ENCODE assay signal across 8 cellular contexts in the genomic region with DNA sequence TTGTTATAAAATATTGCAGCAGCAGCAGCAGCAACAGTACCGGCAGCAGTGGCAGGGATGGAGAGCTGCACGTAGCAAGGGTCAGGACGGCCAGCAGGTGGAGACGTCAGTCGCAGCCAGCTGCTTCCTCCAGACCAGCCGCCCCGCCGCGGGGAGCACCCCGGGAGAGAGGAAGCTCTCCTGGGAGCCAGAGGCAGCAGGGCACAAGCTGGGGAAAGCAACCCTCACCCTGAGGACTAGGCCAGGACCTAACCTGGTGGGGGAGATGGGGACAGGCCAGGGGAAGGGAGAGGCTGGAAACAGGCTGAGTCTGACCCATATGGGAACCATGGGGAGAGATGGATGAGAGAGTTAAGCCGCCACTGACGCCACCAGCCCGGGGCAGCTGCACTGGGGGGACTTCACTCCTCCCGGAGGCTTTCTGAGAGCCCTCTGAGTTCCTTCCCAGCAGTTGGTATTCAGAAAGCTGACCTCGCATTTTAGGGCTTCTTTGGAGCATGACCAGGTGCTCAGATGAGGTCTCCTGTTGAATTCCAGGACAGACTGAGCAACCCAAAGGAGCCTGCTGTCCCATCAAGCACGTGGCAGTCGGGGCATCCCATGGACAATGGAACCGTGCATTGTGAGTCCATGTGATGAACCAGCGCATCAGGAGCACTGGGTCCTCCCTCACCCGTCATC. TPM values are rescaled to one million over a fixed set of nuclear protein-coding genes. Genes with fewer than 3 reads are reported as not detected.
DNase-seq lines count a peak whose midpoint lies in the region; ATAC-seq, FAIRE-seq and TF ChIP-seq lines count a peak whose summit lies in the region.

No MANE protein-coding gene starts in this region.

- peak overlapping the region in 1 of 4 donors; percentile 30 for H3K4me3 ChIP-seq in esophagus muscularis mucosa

- TF ChIP-seq POLR2A in GM12891 (IDR thresholded peaks at IDR 0.05; ENCODE audit: low read depth, low read length) = no peak
- TF ChIP-seq POLR2A in esophagus muscularis mucosa (IDR thresholded peaks at IDR 0.05; ENCODE audit: low read depth) = no peak

- H3K4me1 ChIP-seq in esophagus muscularis mucosa = peaks cover 7 to 19% (median 9%) of the 10 kb centered on the region in 4 donors

- peaks cover 76% of the 10 kb centered on the region for H3K4me1 Mint-ChIP-seq in nephron
- peaks cover 5 to 7% of the 10 kb centered on the region in 2 donors for H3K4me1 Mint-ChIP-seq in stimulated activated naive B cell treated with anti-CD40 and anti-IgM and Interleukin-4, amounts not matched to agents 10 μg/mL and 1 μg/mL and 100 μg/mL, for 72 hours

- no peaks in the 10 kb centered on the region for H3K9me3 Mint-ChIP-seq in nephron
- H3K9me3 Mint-ChIP-seq in stimulated activated naive B cell treated with anti-CD40 and anti-IgM and Interleukin-4, amounts not matched to agents 10 μg/mL and 1 μg/mL and 100 μg/mL, for 72 hours = no peaks in the 10 kb centered on the region

- H3K27ac ChIP-seq in esophagus muscularis mucosa (replicated peaks in 1 of 4) = no peak overlapping the region

- H3K27ac Mint-ChIP-seq in nephron = peak overlapping the region; percentile 39 to 58 (median 52)
- H3K27ac Mint-ChIP-seq in stimulated activated naive B cell treated with anti-CD40 and anti-IgM and Interleukin-4, amounts not matched to agents 10 μg/mL and 1 μg/mL and 100 μg/mL, for 72 hours = no peak overlapping the region

- no peaks in the 10 kb centered on the region for H3K36me3 Mint-ChIP-seq in nephron (ENCODE audit: low read depth)
- H3K36me3 Mint-ChIP-seq in stimulated activated naive B cell treated with anti-CD40 and anti-IgM and Interleukin-4, amounts not matched to agents 10 μg/mL and 1 μg/mL and 100 μg/mL, for 72 hours = no peaks in the 10 kb centered on the region

- no peaks in the 10 kb centered on the region for H3K36me3 ChIP-seq in esophagus muscularis mucosa

- FAIRE-seq in GM12891 (lab: Jason Lieb, UNC) = peak; percentile 88

- TF ChIP-seq CTCF in esophagus muscularis mucosa (IDR thresholded peaks at IDR 0.05) = peak; percentile 74 to 86 (median 78)
- TF ChIP-seq CTCF in nephron (IDR thresholded peaks at IDR 0.05; ENCODE audit: unreplicated experiment in 3 of 3) = peak; percentile 72 to 78 (median 74)

- 24% methylated on average over 17 of the region's 20 CpGs for WGBS in esophagus muscularis mucosa

- intact Hi-C loops in esophagus muscularis mucosa (cut with DNase I) = loop anchor here (2.0 to 5.0 kb wide), 2 partner anchors 69 to 114 kb away; no protein-coding TSS in a partner anchor

- H3K4me3 Mint-ChIP-seq in nephron = peak overlapping the region; percentile 29 to 59 (median 38)
- H3K4me3 Mint-ChIP-seq in stimulated activated naive B cell treated with anti-CD40 and anti-IgM and Interleukin-4, amounts not matched to agents 10 μg/mL and 1 μg/mL and 100 μg/mL, for 72 hours = peak overlapping the region; percentile 57 to 63

- peak; percentile 91 to 94 for ATAC-seq in stimulated activated naive B cell treated with anti-CD40 and anti-IgM and Interleukin-4, amounts not matched to agents 10 μg/mL and 1 μg/mL and 100 μg/mL, for 72 hours (replicated peaks)
- ATAC-seq in GM18858 (IDR thresholded peaks at IDR 0.05; ENCODE audit: unreplicated experiment) = no peak

- H3K9me3 ChIP-seq in esophagus muscularis mucosa = no peaks in the 10 kb centered on the region

- H3K27me3 Mint-ChIP-seq in nephron (ENCODE audit: low read depth) = peaks cover 4% of the 10 kb centered on the region
- peaks cover 47 to 53% of the 10 kb centered on the region in 2 donors for H3K27me3 Mint-ChIP-seq in stimulated activated naive B cell treated with anti-CD40 and anti-IgM and Interleukin-4, amounts not matched to agents 10 μg/mL and 1 μg/mL and 100 μg/mL, for 72 hours

- DNase-seq in GM12891 (ENCODE audit: insufficient read length, low spot score) (peak; percentile 80), HUDEP-2 (lab: John Stamatoyannopoulos, UW; ENCODE audit: unreplicated experiment in 76 of 76) (peak in 59 of 76 experiments; percentile 11 to 71 (median 49)), OCI-M2 (lab: John Stamatoyannopoulos, UW; ENCODE audit: unreplicated experiment) (peak; percentile 46), activated T-cell treated with anti-CD3 and anti-CD28 coated beads for 48 hours (ENCODE audit: low read depth) (peak; percentile 61), esophagus muscularis mucosa (ENCODE audit: extremely low spot score) (peak; percentile 94)
- peak; percentile 37 for DNase-seq in stimulated activated naive B cell treated with anti-CD40 and anti-IgM and Interleukin-4, amounts not matched to agents 10 μg/mL and 1 μg/mL and 100 μg/mL, for 72 hours

- peaks cover 0 to 10% (median 0%) of the 10 kb centered on the region in 4 donors for H3K27me3 ChIP-seq in esophagus muscularis mucosa

- no peak for TF ChIP-seq EP300 in esophagus muscularis mucosa (IDR thresholded peaks at IDR 0.05)

TF ChIP-seq in GM12891, 5 proteins besides CTCF, POLR2A, EP300 and RAD21:
- no peak for TF ChIP-seq POU2F2 (IDR thresholded peaks at IDR 0.05; ENCODE audit: low read depth, low read length)
- TF ChIP-seq TAF1 (IDR thresholded peaks at IDR 0.05; ENCODE audit: low read depth, low read length) = no peak
- no peak for TF ChIP-seq SPI1 (IDR thresholded peaks at IDR 0.05; ENCODE audit: low read depth, low read length)
- TF ChIP-seq POLR2AphosphoS5 (IDR thresholded peaks at IDR 0.05; ENCODE audit: low read depth, low read length) = no peak
- TF ChIP-seq PAX5 (IDR thresholded peaks at IDR 0.05; ENCODE audit: insufficient read depth, low read length, severe bottlenecking) = no peak

RNA-seq across cellular contexts. Expression of gene SPTB, which starts 56.3 kb away (rescaled TPM):
- polyA plus RNA-seq in GM12891 (2012; ENCODE audit: low read depth, missing spikeins) = 0.09 TPM
- total RNA-seq in esophagus muscularis mucosa = 1 to 10 TPM in 3 of 4 donors, under 1 TPM in 1; 0.83 to 2.5 (median 1.8) TPM

Comparison
In these comparisons a context has a peak if more than half of its experiments do, and no peak if none do; other contexts are left out.
1. DNase-seq: peak in every context shown above with its lines; median percentile 94 in esophagus muscularis mucosa; 80 in GM12891; 61 in activated T-cell treated with anti-CD3 and anti-CD28 coated beads for 48 hours; 49 in HUDEP-2; 46 in OCI-M2; 37 in stimulated activated naive B cell treated with anti-CD40 and anti-IgM and Interleukin-4, amounts not matched to agents 10 μg/mL and 1 μg/mL and 100 μg/mL, for 72 hours.